Comparison of ENCODE assay signal across 10 cellular contexts in genomic region chr1:25694167-25694566, GRCh38.
DNase-seq lines count a peak whose midpoint lies in the region; ATAC-seq and TF ChIP-seq lines count a peak whose summit lies in the region.
"Had no signal": no experiment of that assay in that cellular context is flagged by ENCODE, and none has a peak within 500 bp of the region (broad histone marks: within the 10 kb centered on the region; RNA-seq: fewer than 3 reads in every experiment).

No MANE protein-coding gene starts in this region.

- no peak overlapping the region for H3K23ac ChIP-seq in H9 (ENCODE audit: insufficient read length, low read depth, low read length)

- no peak overlapping the region for H2BK12ac ChIP-seq in H9 (ENCODE audit: insufficient read length, low read depth, low read length)

- no CpG with 5 or more reads among the region's 5 CpGs for WGBS in H9 (ENCODE audit: extremely low coverage, insufficient read length, low lambda C conversion rate)
- 18% methylated on average over 5 of the region's 5 CpGs for WGBS in smooth muscle cell (ENCODE audit: low lambda C conversion rate)

- no peaks in the 10 kb centered on the region for H3K27me3 Mint-ChIP-seq in H9 (ENCODE audit: low read depth)

- H3K36me3 Mint-ChIP-seq in H9 (ENCODE audit: insufficient read depth in 1 of 3, low read depth in 3 of 3), result no peaks in the 10 kb centered on the region

- H2AK5ac ChIP-seq in H9 (ENCODE audit: insufficient read length, low read length), result no peak overlapping the region

- H3K9me3 ChIP-seq in H9 (ENCODE audit: control insufficient read depth, low read depth, low read length) (no peaks in the 10 kb centered on the region), smooth muscle cell (replicated peaks; ENCODE audit: low read depth) (no peaks in the 10 kb centered on the region), SJCRH30 (replicated peaks) (no peaks in the 10 kb centered on the region)

- H3K23me2 ChIP-seq in H9 (ENCODE audit: insufficient read length, low read depth, low read length, poor library complexity, severe bottlenecking), result no peaks in the 10 kb centered on the region

- H3K4me2 ChIP-seq in H9 (ENCODE audit: insufficient read depth, insufficient read length, low read length) (no peak overlapping the region), smooth muscle cell (peak overlapping the region; percentile 11)

- H3K9ac ChIP-seq in H9 (ENCODE audit: extremely low read depth, insufficient read length, low read length) (no peak overlapping the region), smooth muscle cell (ENCODE audit: low read depth) (no peak overlapping the region)

- no peak overlapping the region for H4K8ac ChIP-seq in H9 (replicated peaks; ENCODE audit: insufficient read length, low read depth, low read length)

- no peak overlapping the region for H2BK15ac ChIP-seq in H9 (ENCODE audit: low read depth, low read length)

- H3K4me1 ChIP-seq in H9 (ENCODE audit: insufficient read depth, low read length) (peaks cover 3% of the 10 kb centered on the region; the same call in 1 of the 2 replicates), smooth muscle cell (ENCODE audit: low read depth) (peaks cover 18% of the 10 kb centered on the region), SJCRH30 (peaks cover 5% of the 10 kb centered on the region)

- H4K20me1 ChIP-seq in H9 (ENCODE audit: control insufficient read depth, insufficient read depth, insufficient read length) (no peaks in the 10 kb centered on the region), smooth muscle cell (ENCODE audit: low read depth) (no peaks in the 10 kb centered on the region)

- H3K27ac Mint-ChIP-seq in H9, result no peak overlapping the region; a peak in 2 of 7 replicates

- H3K14ac ChIP-seq in H9 (ENCODE audit: insufficient read depth, low read length), result no peak overlapping the region

- H3K4me3 ChIP-seq in choroid plexus epithelial cell (ENCODE audit: low read depth, low read length) (no peak overlapping the region), smooth muscle cell (no peak overlapping the region), SJCRH30 (no peak overlapping the region)

- H3F3A ChIP-seq in smooth muscle cell (ENCODE audit: low read depth), result peaks cover 35% of the 10 kb centered on the region

- H3K79me2 ChIP-seq in H9 (ENCODE audit: insufficient read depth, low read length) (no peaks in the 10 kb centered on the region; the same call in 1 of the 2 replicates), smooth muscle cell (ENCODE audit: low read depth) (no peaks in the 10 kb centered on the region)

- no peak for TF ChIP-seq POLR2A in GM18505 (IDR thresholded peaks at IDR 0.05; ENCODE audit: borderline replicate concordance, extremely low read depth, insufficient read depth, insufficient read length)

- H4K5ac ChIP-seq in H9 (ENCODE audit: insufficient read length, low read depth, low read length), result no peak overlapping the region

- H3K79me1 ChIP-seq in H9 (ENCODE audit: insufficient read depth, low read depth, low read length, poor library complexity, severe bottlenecking), result no peaks in the 10 kb centered on the region

- H3K4me3 Mint-ChIP-seq in H9, result no peak overlapping the region

- peaks cover 28 to 33% of the 10 kb centered on the region in 2 experiments for H3K4me1 Mint-ChIP-seq in H9

- H3K18ac ChIP-seq in H9 (ENCODE audit: insufficient read length, low read depth, low read length), result no peak overlapping the region

- no peaks in the 10 kb centered on the region for H3K9me3 Mint-ChIP-seq in H9

- H3K27me3 ChIP-seq in H9 (ENCODE audit: insufficient read depth, low read length) (no peaks in the 10 kb centered on the region), smooth muscle cell (ENCODE audit: low read depth) (no peaks in the 10 kb centered on the region), SJCRH30 (no peaks in the 10 kb centered on the region)

- DNase-seq in H9 (peak; percentile 11), choroid plexus epithelial cell (ENCODE audit: low read depth) (peak; percentile 75), left lobe of liver (ENCODE audit: low spot score) (no peak), smooth muscle cell (lab: John Stamatoyannopoulos, UW; ENCODE audit: unreplicated experiment) (no peak), SJCRH30 (no peak), middle frontal gyrus (ENCODE audit: extremely low spot score, low spot score) (no peak)
- DNase-seq: activated CD4-positive, alpha-beta T cell treated with anti-CD3 and anti-CD28 coated beads for 48 hours; DMS79 had no signal

- no peak overlapping the region for H3K4ac ChIP-seq in H9 (ENCODE audit: low read depth, low read length)

- H3K27ac ChIP-seq in H9 (ENCODE audit: insufficient read length, low read depth, low read length), result no peak overlapping the region
- peak overlapping the region; percentile 94 for H3K27ac ChIP-seq in smooth muscle cell (ENCODE audit: low read depth)
- H3K27ac ChIP-seq in SJCRH30, result no peak overlapping the region

- H2AFZ ChIP-seq in H9 (ENCODE audit: low read length) (no peak overlapping the region), smooth muscle cell (ENCODE audit: low read depth) (no peak overlapping the region)

- H3K56ac ChIP-seq in H9 (ENCODE audit: insufficient read length, low read depth, low read length), result no peak overlapping the region

- no peak overlapping the region for H3T11ph ChIP-seq in H9 (ENCODE audit: low read length)

- no peak overlapping the region for H2BK20ac ChIP-seq in H9 (ENCODE audit: low read depth, low read length, poor library complexity, severe bottlenecking)

- no peak for TF ChIP-seq CTCF in H9 (conservative IDR thresholded peaks at IDR 0.05)
- TF ChIP-seq CTCF in choroid plexus epithelial cell (conservative IDR thresholded peaks at IDR 0.05; ENCODE audit: low read depth, low read length), result no peak
- TF ChIP-seq CTCF in smooth muscle cell (IDR thresholded peaks at IDR 0.05; ENCODE audit: borderline replicate concordance, insufficient read depth, poor library complexity, severe bottlenecking), result no peak

- H4K91ac ChIP-seq in H9 (ENCODE audit: insufficient read length, low read depth, low read length), result no peak overlapping the region

- H2BK5ac ChIP-seq in H9 (ENCODE audit: insufficient read length, low read length), result no peak overlapping the region

- no peak overlapping the region for H2BK120ac ChIP-seq in H9 (ENCODE audit: low read depth, low read length, poor library complexity, severe bottlenecking)

- ATAC-seq in left lobe of liver (peak; percentile 46), GM18505 (IDR thresholded peaks at IDR 0.05; ENCODE audit: unreplicated experiment) (no peak), GM21423 (IDR thresholded peaks at IDR 0.05; ENCODE audit: unreplicated experiment) (no peak)

- H3K36me3 ChIP-seq in smooth muscle cell (ENCODE audit: low read depth) (no peaks in the 10 kb centered on the region), SJCRH30 (peaks cover 5% of the 10 kb centered on the region; the same call in 1 of the 2 replicates)

Comparison
In these comparisons a context has a peak if more than half of its experiments do, and no peak if none do; other contexts are left out.
1. DNase-seq: peak in H9 (single experiment) and choroid plexus epithelial cell (single experiment); none in left lobe of liver (single experiment), smooth muscle cell (single experiment), SJCRH30 (0 of 2) and middle frontal gyrus (single experiment).